In the genomic region with DNA sequence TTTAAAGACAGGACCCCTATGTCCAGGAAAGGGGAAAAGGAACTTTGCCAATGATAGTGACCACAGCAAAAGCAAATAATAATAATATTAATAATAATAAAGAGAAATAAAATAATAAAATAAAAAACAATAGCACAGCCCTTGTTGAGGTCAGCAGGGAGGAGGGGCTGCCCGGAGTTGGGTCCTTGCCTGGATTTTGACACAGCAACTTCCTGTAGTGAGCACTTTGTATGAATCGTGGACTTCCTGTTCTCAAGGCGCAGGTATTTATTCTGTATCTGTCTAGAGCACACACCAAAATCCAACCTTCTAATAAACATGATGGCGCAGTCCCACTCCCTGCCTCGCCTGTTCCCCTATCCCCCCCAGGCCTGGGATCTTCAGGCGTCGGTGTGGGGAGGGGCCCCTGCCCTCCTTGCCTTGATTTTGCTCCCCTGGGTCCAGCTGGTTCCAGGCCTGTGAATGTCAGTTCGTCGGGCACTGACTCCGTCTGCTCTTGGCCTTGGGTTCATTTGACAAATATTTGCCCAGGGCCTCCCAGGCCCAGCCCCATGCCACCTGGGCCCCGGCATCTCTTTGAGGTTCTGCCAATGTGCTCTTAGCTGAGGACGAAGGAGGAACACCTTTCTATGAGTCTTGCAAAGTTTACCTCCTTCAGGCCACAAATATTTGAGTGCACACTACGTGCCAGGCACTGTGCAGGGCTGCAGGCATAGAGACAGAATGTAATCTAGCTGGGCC, we compare ENCODE assay signal across 1 cellular context.
TF ChIP-seq lines count a peak whose summit lies in the region.

No MANE protein-coding gene starts in this region.

TF ChIP-seq in HepG2, 621 proteins besides CTCF, POLR2A, EP300 and RAD21 (continued from another document and continues in another):
- TF ChIP-seq, protein P1, sequence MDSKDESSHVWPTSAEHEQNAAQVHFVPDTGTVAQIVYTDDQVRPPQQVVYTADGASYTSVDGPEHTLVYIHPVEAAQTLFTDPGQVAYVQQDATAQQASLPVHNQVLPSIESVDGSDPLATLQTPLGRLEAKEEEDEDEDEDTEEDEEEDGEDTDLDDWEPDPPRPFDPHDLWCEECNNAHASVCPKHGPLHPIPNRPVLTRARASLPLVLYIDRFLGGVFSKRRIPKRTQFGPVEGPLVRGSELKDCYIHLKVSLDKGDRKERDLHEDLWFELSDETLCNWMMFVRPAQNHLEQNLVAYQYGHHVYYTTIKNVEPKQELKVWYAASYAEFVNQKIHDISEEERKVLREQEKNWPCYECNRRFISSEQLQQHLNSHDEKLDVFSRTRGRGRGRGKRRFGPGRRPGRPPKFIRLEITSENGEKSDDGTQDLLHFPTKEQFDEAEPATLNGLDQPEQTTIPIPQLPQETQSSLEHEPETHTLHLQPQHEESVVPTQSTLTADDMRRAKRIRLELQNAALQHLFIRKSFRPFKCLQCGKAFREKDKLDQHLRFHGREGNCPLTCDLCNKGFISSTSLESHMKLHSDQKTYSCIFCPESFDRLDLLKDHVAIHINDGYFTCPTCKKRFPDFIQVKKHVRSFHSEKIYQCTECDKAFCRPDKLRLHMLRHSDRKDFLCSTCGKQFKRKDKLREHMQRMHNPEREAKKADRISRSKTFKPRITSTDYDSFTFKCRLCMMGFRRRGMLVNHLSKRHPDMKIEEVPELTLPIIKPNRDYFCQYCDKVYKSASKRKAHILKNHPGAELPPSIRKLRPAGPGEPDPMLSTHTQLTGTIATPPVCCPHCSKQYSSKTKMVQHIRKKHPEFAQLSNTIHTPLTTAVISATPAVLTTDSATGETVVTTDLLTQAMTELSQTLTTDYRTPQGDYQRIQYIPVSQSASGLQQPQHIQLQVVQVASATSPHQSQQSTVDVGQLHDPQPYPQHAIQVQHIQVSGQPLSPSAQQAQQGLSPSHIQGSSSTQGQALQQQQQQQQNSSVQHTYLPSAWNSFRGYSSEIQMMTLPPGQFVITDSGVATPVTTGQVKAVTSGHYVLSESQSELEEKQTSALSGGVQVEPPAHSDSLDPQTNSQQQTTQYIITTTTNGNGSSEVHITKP (CRISPR knock-in tag; IDR thresholded peaks at IDR 0.05; ENCODE audit: low read depth), result no peak
- TF ChIP-seq CCDC6 (CRISPR knock-in tag; IDR thresholded peaks at IDR 0.05) (no peak), ZNF878 (CRISPR knock-in tag; IDR thresholded peaks at IDR 0.05) (no peak), KMT2A (CRISPR knock-in tag; IDR thresholded peaks at IDR 0.05) (no peak), ZNF672 (CRISPR knock-in tag; IDR thresholded peaks at IDR 0.05) (no peak), IRX3 (CRISPR knock-in tag; IDR thresholded peaks at IDR 0.05; ENCODE audit: borderline replicate concordance, low read depth) (no peak), SATB2 (CRISPR knock-in tag; IDR thresholded peaks at IDR 0.05) (no peak), FOXA1 (IDR thresholded peaks at IDR 0.05) (no peak), FOXA1 (CRISPR knock-in tag; IDR thresholded peaks at IDR 0.05) (peak; percentile 45; the same call in 1 of the 2 replicates), ZSCAN25 (CRISPR knock-in tag; IDR thresholded peaks at IDR 0.05) (no peak), KDM4B (CRISPR knock-in tag; IDR thresholded peaks at IDR 0.05) (no peak), SAP130 (CRISPR knock-in tag; IDR thresholded peaks at IDR 0.05; ENCODE audit: low read depth) (peak; percentile 47), ZNF616 (CRISPR knock-in tag; IDR thresholded peaks at IDR 0.05; ENCODE audit: low read depth) (no peak), ISL2 (CRISPR knock-in tag; IDR thresholded peaks at IDR 0.05) (no peak), ADNP (CRISPR knock-in tag; IDR thresholded peaks at IDR 0.05) (no peak), ZNF3 (CRISPR knock-in tag; IDR thresholded peaks at IDR 0.05) (peak; percentile 76; the same call in 1 of the 2 replicates), THAP11 (CRISPR knock-in tag; IDR thresholded peaks at IDR 0.05) (no peak), KDM2A (CRISPR knock-in tag; IDR thresholded peaks at IDR 0.05; ENCODE audit: borderline replicate concordance, low read depth) (peak; percentile 63; the same call in 1 of the 2 replicates), FIP1L1 (IDR thresholded peaks at IDR 0.05; ENCODE audit: borderline replicate concordance, insufficient read depth, low read depth, low read length) (0 out of 2 replicates have a peak, but pooled peaks have one; percentile 69), ZNF121 (CRISPR knock-in tag; IDR thresholded peaks at IDR 0.05) (no peak), ZKSCAN1 (IDR thresholded peaks at IDR 0.05; ENCODE audit: low read length) (peak; percentile 72), ZSCAN29 (CRISPR knock-in tag; conservative IDR thresholded peaks at IDR 0.05) (no peak), ZFX (CRISPR knock-in tag; IDR thresholded peaks at IDR 0.05; ENCODE audit: low read depth) (peak; percentile 43; the same call in 1 of the 2 replicates), ZNF644 (CRISPR knock-in tag; IDR thresholded peaks at IDR 0.05; ENCODE audit: low read depth) (no peak)
- TF ChIP-seq, protein P2, sequence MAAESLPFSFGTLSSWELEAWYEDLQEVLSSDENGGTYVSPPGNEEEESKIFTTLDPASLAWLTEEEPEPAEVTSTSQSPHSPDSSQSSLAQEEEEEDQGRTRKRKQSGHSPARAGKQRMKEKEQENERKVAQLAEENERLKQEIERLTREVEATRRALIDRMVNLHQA (CRISPR knock-in tag; IDR thresholded peaks at IDR 0.05), result no peak
- TF ChIP-seq, protein P3, sequence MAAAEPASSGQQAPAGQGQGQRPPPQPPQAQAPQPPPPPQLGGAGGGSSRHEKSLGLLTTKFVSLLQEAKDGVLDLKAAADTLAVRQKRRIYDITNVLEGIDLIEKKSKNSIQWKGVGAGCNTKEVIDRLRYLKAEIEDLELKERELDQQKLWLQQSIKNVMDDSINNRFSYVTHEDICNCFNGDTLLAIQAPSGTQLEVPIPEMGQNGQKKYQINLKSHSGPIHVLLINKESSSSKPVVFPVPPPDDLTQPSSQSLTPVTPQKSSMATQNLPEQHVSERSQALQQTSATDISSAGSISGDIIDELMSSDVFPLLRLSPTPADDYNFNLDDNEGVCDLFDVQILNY (CRISPR knock-in tag; conservative IDR thresholded peaks at IDR 0.05), result no peak
- TF ChIP-seq, protein P4, sequence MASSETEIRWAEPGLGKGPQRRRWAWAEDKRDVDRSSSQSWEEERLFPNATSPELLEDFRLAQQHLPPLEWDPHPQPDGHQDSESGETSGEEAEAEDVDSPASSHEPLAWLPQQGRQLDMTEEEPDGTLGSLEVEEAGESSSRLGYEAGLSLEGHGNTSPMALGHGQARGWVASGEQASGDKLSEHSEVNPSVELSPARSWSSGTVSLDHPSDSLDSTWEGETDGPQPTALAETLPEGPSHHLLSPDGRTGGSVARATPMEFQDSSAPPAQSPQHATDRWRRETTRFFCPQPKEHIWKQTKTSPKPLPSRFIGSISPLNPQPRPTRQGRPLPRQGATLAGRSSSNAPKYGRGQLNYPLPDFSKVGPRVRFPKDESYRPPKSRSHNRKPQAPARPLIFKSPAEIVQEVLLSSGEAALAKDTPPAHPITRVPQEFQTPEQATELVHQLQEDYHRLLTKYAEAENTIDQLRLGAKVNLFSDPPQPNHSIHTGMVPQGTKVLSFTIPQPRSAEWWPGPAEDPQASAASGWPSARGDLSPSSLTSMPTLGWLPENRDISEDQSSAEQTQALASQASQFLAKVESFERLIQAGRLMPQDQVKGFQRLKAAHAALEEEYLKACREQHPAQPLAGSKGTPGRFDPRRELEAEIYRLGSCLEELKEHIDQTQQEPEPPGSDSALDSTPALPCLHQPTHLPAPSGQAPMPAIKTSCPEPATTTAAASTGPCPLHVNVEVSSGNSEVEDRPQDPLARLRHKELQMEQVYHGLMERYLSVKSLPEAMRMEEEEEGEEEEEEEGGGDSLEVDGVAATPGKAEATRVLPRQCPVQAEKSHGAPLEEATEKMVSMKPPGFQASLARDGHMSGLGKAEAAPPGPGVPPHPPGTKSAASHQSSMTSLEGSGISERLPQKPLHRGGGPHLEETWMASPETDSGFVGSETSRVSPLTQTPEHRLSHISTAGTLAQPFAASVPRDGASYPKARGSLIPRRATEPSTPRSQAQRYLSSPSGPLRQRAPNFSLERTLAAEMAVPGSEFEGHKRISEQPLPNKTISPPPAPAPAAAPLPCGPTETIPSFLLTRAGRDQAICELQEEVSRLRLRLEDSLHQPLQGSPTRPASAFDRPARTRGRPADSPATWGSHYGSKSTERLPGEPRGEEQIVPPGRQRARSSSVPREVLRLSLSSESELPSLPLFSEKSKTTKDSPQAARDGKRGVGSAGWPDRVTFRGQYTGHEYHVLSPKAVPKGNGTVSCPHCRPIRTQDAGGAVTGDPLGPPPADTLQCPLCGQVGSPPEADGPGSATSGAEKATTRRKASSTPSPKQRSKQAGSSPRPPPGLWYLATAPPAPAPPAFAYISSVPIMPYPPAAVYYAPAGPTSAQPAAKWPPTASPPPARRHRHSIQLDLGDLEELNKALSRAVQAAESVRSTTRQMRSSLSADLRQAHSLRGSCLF (CRISPR knock-in tag; IDR thresholded peaks at IDR 0.05; ENCODE audit: borderline replicate concordance), result no peak
- TF ChIP-seq, protein P5, sequence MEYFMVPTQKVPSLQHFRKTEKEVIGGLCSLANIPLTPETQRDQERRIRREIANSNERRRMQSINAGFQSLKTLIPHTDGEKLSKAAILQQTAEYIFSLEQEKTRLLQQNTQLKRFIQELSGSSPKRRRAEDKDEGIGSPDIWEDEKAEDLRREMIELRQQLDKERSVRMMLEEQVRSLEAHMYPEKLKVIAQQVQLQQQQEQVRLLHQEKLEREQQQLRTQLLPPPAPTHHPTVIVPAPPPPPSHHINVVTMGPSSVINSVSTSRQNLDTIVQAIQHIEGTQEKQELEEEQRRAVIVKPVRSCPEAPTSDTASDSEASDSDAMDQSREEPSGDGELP (IDR thresholded peaks at IDR 0.05; ENCODE audit: borderline replicate concordance, low read depth), result peak; percentile 78; the same call in 1 of the 2 replicates
- TF ChIP-seq, protein P6, sequence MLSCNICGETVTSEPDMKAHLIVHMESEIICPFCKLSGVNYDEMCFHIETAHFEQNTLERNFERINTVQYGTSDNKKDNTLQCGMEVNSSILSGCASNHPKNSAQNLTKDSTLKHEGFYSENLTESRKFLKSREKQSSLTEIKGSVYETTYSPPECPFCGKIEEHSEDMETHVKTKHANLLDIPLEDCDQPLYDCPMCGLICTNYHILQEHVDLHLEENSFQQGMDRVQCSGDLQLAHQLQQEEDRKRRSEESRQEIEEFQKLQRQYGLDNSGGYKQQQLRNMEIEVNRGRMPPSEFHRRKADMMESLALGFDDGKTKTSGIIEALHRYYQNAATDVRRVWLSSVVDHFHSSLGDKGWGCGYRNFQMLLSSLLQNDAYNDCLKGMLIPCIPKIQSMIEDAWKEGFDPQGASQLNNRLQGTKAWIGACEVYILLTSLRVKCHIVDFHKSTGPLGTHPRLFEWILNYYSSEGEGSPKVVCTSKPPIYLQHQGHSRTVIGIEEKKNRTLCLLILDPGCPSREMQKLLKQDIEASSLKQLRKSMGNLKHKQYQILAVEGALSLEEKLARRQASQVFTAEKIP (CRISPR knock-in tag; IDR thresholded peaks at IDR 0.05; ENCODE audit: borderline replicate concordance), result no peak
- TF ChIP-seq, protein P7, sequence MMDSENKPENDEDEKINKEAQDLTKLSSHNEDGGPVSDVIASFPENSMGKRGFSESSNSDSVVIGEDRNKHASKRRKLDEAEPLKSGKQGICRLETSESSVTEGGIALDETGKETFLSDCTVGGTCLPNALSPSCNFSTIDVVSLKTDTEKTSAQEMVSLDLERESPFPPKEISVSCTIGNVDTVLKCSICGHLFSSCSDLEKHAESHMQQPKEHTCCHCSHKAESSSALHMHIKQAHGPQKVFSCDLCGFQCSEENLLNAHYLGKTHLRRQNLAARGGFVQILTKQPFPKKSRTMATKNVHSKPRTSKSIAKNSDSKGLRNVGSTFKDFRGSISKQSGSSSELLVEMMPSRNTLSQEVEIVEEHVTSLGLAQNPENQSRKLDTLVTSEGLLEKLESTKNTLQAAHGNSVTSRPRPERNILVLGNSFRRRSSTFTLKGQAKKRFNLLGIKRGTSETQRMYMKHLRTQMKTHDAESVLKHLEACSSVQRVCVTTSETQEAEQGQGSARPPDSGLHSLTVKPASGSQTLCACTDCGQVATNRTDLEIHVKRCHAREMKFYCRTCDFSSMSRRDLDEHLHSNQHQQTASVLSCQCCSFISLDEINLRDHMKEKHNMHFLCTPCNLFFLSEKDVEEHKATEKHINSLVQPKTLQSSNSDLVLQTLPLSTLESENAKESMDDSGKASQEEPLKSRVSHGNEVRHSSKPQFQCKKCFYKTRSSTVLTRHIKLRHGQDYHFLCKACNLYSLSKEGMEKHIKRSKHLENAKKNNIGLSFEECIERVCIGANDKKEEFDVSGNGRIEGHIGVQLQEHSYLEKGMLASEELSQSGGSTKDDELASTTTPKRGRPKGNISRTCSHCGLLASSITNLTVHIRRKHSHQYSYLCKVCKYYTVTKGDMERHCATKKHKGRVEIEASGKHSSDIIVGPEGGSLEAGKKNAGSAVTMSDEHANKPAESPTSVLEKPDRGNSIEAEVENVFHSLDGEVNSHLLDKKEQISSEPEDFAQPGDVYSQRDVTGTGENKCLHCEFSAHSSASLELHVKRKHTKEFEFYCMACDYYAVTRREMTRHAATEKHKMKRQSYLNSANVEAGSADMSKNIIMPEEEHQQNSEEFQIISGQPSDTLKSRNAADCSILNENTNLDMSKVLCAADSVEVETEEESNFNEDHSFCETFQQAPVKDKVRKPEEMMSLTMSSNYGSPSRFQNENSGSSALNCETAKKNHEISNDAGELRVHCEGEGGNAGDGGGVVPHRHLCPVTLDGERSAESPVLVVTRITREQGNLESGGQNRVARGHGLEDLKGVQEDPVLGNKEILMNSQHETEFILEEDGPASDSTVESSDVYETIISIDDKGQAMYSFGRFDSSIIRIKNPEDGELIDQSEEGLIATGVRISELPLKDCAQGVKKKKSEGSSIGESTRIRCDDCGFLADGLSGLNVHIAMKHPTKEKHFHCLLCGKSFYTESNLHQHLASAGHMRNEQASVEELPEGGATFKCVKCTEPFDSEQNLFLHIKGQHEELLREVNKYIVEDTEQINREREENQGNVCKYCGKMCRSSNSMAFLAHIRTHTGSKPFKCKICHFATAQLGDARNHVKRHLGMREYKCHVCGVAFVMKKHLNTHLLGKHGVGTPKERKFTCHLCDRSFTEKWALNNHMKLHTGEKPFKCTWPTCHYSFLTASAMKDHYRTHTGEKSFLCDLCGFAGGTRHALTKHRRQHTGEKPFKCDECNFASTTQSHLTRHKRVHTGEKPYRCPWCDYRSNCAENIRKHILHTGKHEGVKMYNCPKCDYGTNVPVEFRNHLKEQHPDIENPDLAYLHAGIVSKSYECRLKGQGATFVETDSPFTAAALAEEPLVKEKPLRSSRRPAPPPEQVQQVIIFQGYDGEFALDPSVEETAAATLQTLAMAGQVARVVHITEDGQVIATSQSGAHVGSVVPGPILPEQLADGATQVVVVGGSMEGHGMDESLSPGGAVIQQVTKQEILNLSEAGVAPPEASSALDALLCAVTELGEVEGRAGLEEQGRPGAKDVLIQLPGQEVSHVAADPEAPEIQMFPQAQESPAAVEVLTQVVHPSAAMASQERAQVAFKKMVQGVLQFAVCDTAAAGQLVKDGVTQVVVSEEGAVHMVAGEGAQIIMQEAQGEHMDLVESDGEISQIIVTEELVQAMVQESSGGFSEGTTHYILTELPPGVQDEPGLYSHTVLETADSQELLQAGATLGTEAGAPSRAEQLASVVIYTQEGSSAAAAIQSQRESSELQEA (CRISPR knock-in tag; IDR thresholded peaks at IDR 0.05; ENCODE audit: not compliant biosample characterization), result no peak
- TF ChIP-seq, protein P8, sequence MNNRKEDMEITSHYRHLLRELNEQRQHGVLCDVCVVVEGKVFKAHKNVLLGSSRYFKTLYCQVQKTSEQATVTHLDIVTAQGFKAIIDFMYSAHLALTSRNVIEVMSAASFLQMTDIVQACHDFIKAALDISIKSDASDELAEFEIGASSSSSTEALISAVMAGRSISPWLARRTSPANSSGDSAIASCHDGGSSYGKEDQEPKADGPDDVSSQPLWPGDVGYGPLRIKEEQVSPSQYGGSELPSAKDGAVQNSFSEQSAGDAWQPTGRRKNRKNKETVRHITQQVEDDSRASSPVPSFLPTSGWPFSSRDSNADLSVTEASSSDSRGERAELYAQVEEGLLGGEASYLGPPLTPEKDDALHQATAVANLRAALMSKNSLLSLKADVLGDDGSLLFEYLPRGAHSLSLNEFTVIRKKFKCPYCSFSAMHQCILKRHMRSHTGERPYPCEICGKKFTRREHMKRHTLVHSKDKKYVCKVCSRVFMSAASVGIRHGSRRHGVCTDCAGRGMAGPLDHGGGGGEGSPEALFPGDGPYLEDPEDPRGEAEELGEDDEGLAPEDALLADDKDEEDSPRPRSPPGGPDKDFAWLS (CRISPR knock-in tag; IDR thresholded peaks at IDR 0.05; ENCODE audit: borderline replicate concordance), result no peak
